8 cellular contexts compared by ENCODE assay signal in genomic region chr3:181726351-181727121, GRCh38. TPM values are rescaled to one million over a fixed set of nuclear protein-coding genes. Genes with fewer than 3 reads are reported as not detected.
DNase-seq lines count a peak whose midpoint lies in the region; ATAC-seq and TF ChIP-seq lines count a peak whose summit lies in the region.

No MANE protein-coding gene starts in this region.

- H3K9me3 Mint-ChIP-seq in GM23338: peaks cover 2% of the 10 kb centered on the region; the same call in 1 of the 3 replicates

- H3K9me3 ChIP-seq in RWPE2 (ENCODE audit: severe bottlenecking): no peaks in the 10 kb centered on the region

- H2AFZ ChIP-seq in GM23338: no peak overlapping the region; the same call in 1 of the 2 replicates

- H3K27ac Mint-ChIP-seq in GM23338: no peak overlapping the region; the same call in 1 of the 2 replicates

- ATAC-seq in GM23338: peak; percentile 46
- peak; percentile 29; the same call in 1 of the 3 replicates for ATAC-seq in RWPE2 (ENCODE audit: low read depth)
- ATAC-seq in sciatic nerve: peak; percentile 43
- no peak for ATAC-seq in GM19351 (IDR thresholded peaks at IDR 0.05; ENCODE audit: unreplicated experiment)
- ATAC-seq in GM21515 (IDR thresholded peaks at IDR 0.05; ENCODE audit: unreplicated experiment): no peak

- H3K4me3 Mint-ChIP-seq in GM23338: peak overlapping the region; percentile 76

- no peaks in the 10 kb centered on the region for H3K36me3 ChIP-seq in GM23338 (ENCODE audit: insufficient read depth)
- no peaks in the 10 kb centered on the region for H3K36me3 ChIP-seq in RWPE2 (ENCODE audit: low read depth)

- H3K9me2 ChIP-seq in GM23338 (ENCODE audit: insufficient read depth): no peaks in the 10 kb centered on the region

- no peaks in the 10 kb centered on the region for H4K20me1 ChIP-seq in GM23338 (replicated peaks; ENCODE audit: insufficient read depth)

- peaks cover 85% of the 10 kb centered on the region for H3K4me1 Mint-ChIP-seq in GM23338

- peaks cover 6% of the 10 kb centered on the region; the same call in 1 of the 3 replicates for H3K36me3 Mint-ChIP-seq in GM23338 (ENCODE audit: low read depth)

- H3K27me3 Mint-ChIP-seq in GM23338 (ENCODE audit: insufficient read depth, low read depth, poor library complexity): peaks cover 67% of the 10 kb centered on the region

- TF ChIP-seq CTCF in GM23338 (conservative IDR thresholded peaks at IDR 0.05; ENCODE audit: low read depth in 2 of 2): peak; percentile 60 to 65
- TF ChIP-seq CTCF in RWPE2 (IDR thresholded peaks at IDR 0.05; ENCODE audit: poor library complexity, severe bottlenecking): no peak

- H3F3A ChIP-seq in GM23338 (replicated peaks; ENCODE audit: low read depth): peaks cover 8% of the 10 kb centered on the region

- H3K27ac ChIP-seq in GM23338 (ENCODE audit: low read depth) (no peak overlapping the region), RWPE2 (ENCODE audit: poor library complexity, severe bottlenecking) (no peak overlapping the region)

- peaks cover 4% of the 10 kb centered on the region for H3K79me2 ChIP-seq in GM23338 (replicated peaks; ENCODE audit: insufficient read depth)

- intact Hi-C loops in sciatic nerve (cut with DNase I): no loop called here

- peaks cover 75% of the 10 kb centered on the region for H3K27me3 ChIP-seq in GM23338 (ENCODE audit: insufficient read depth)
- H3K27me3 ChIP-seq in RWPE2 (ENCODE audit: insufficient read depth, poor library complexity, severe bottlenecking): peaks cover 42% of the 10 kb centered on the region

- H3K4me3 ChIP-seq in GM23338 (peak overlapping the region; percentile 61), RWPE2 (ENCODE audit: severe bottlenecking) (peak overlapping the region; percentile 33)

- DNase-seq in GM23338 (ENCODE audit: low spot score) (peak; percentile 89), RWPE2 (ENCODE audit: low spot score) (no peak), globus pallidus (ENCODE audit: low spot score) (peak; percentile 65), sciatic nerve (ENCODE audit: low spot score) (no peak), MV-4-11 (lab: John Stamatoyannopoulos, UW) (no peak), midbrain (lab: John Stamatoyannopoulos, UW) (no peak)

- H3K4me1 ChIP-seq in GM23338 (ENCODE audit: insufficient read depth): peaks cover 78% of the 10 kb centered on the region
- H3K4me1 ChIP-seq in RWPE2 (ENCODE audit: insufficient read depth, poor library complexity, severe bottlenecking): peaks cover 5% of the 10 kb centered on the region

- H3K4me2 ChIP-seq in GM23338: peak overlapping the region; percentile 92

TF ChIP-seq in GM23338, 12 proteins besides CTCF, POLR2A, EP300 and RAD21:
- TF ChIP-seq POLR2AphosphoS5 (IDR thresholded peaks at IDR 0.05; ENCODE audit: low read depth) (peak; percentile 20; the same call in 1 of the 2 replicates), ZNF114 (CRISPR knock-in tag; IDR thresholded peaks at IDR 0.05) (no peak), CREB1 (CRISPR knock-in tag; IDR thresholded peaks at IDR 0.05; ENCODE audit: low read depth) (peak; percentile 42; the same call in 1 of the 2 replicates)

RNA-seq across cellular contexts. Expression of gene SOX2, which starts 14.8 kb away (rescaled TPM):
- 211 and 228 TPM in 2 replicates for total RNA-seq in GM23338 (2014; rRNA removed; shearing (Covaris generic))
- 105 and 117 TPM in 2 replicates for polyA plus RNA-seq in GM23338 (2016; fragmentation: Nextera tagmentation; extraction: Ambion mirVana)
- total RNA-seq in sciatic nerve: 12.4 TPM

Comparison
In these comparisons a context has a peak if more than half of its experiments do, and no peak if none do; other contexts are left out.
1. ATAC-seq: peak in GM23338 (single experiment), RWPE2 (single experiment) and sciatic nerve (single experiment); none in GM19351 (single experiment) and GM21515 (single experiment).
2. DNase-seq: peak in GM23338 (single experiment) and globus pallidus (single experiment); none in RWPE2 (single experiment), sciatic nerve (single experiment), MV-4-11 (single experiment) and midbrain (single experiment).
3. RNA of gene SOX2, which starts 14.8 kb away (total RNA-seq): 211 to 228 TPM in GM23338; 12.4 TPM in sciatic nerve (single experiment); every median in the first group is over 10 times any median in the second.